8 cellular contexts compared by ENCODE assay signal in genomic region chr17:39400547-39401411, GRCh38. TPM values are rescaled to one million over a fixed set of nuclear protein-coding genes. Genes with fewer than 3 reads are reported as not detected.
A peak's percentile ranks its signal among the peaks of the same experiment; 100 is the strongest.
DNase-seq lines count a peak whose midpoint lies in the region; ATAC-seq, FAIRE-seq and TF ChIP-seq lines count a peak whose summit lies in the region.

No MANE protein-coding gene starts in this region.

- H3K27ac ChIP-seq in A673 (ENCODE audit: low read depth, low read length, poor library complexity, severe bottlenecking) = peak overlapping the region; percentile 50

- H3K9ac ChIP-seq in skeletal muscle satellite cell (ENCODE audit: low read depth, low read length) = peak overlapping the region; percentile 90

- H3K36me3 ChIP-seq in A673 (ENCODE audit: insufficient read depth, low read length, poor library complexity, severe bottlenecking) (no peaks in the 10 kb centered on the region), skeletal muscle satellite cell (ENCODE audit: insufficient read depth, low read length) (peaks cover 2% of the 10 kb centered on the region)

- TF ChIP-seq CTCF in A673 (conservative IDR thresholded peaks at IDR 0.05; ENCODE audit: low read depth, low read length) (no peak), astrocyte of the cerebellum (IDR thresholded peaks at IDR 0.05; ENCODE audit: low read depth, low read length, missing control alignments) (no peak)

- CTCF ChIA-PET in A673 (lab: Charles Lee) = no interaction called here

- no TSS peak for BruUV-seq in A673 (replicated peaks; lab: Mats Ljungman, UMichigan)

- no peak for FAIRE-seq in H54 (lab: Jason Lieb, UNC)

- H3K9me3 ChIP-seq in A673 (ENCODE audit: low read depth, low read length, poor library complexity, severe bottlenecking) (no peaks in the 10 kb centered on the region), iPS-18c (ENCODE audit: control insufficient read depth, insufficient read depth, low read length) (no peaks in the 10 kb centered on the region), skeletal muscle satellite cell (replicated peaks; ENCODE audit: low read length) (no peaks in the 10 kb centered on the region)

- POLR2A ChIA-PET in A673 (lab: Charles Lee; ENCODE audit: low non-redundant PET) = interaction anchor here (0.7 kb wide), 1 partner anchor 53 kb away, joined by 9 read pairs; no protein-coding TSS in a partner anchor

- no peak for TF ChIP-seq POLR2A in H54 (IDR thresholded peaks at IDR 0.05; ENCODE audit: low read depth, low read length)

- peak overlapping the region; percentile 96 for H3K4me2 ChIP-seq in skeletal muscle satellite cell (ENCODE audit: low read length)

- peak overlapping the region; percentile 67 for H3K4me3 ChIP-seq in A673 (ENCODE audit: low read depth, low read length, poor library complexity, severe bottlenecking)
- H3K4me3 ChIP-seq in astrocyte of the cerebellum (ENCODE audit: low read depth, low read length) = peak overlapping the region; percentile 96
- H3K4me3 ChIP-seq in iPS-18c (ENCODE audit: insufficient read depth, low read depth, low read length) = peak overlapping the region; percentile 73
- peak overlapping the region; percentile 99 for H3K4me3 ChIP-seq in skeletal muscle satellite cell (ENCODE audit: low read length)

- ATAC-seq in GM19035 (IDR thresholded peaks at IDR 0.05; ENCODE audit: unreplicated experiment) = peak; percentile 11

- H3K4me1 ChIP-seq in A673 (ENCODE audit: insufficient read depth, low read length, poor library complexity, severe bottlenecking) (no peaks in the 10 kb centered on the region), skeletal muscle satellite cell (ENCODE audit: control insufficient read depth, insufficient read depth, low read length) (peaks cover 27% of the 10 kb centered on the region)

- in situ Hi-C loops in astrocyte of the cerebellum (cut with HindIII; ENCODE audit: low sequenced_read_pairs) = no loop called here

- intact Hi-C loops in A673 (cut with micrococcal nuclease; ENCODE audit: unreplicated experiment) = no loop called here

- DNase-seq in A673 (ENCODE audit: low spot score) (no peak), M059J (ENCODE audit: low read depth) (peak; percentile 15), astrocyte of the cerebellum (ENCODE audit: low read depth) (no peak), H54 (ENCODE audit: insufficient read length, low spot score) (no peak), DMS79 (lab: John Stamatoyannopoulos, UW) (no peak)

- no peaks in the 10 kb centered on the region for H3K27me3 ChIP-seq in A673 (replicated peaks; ENCODE audit: insufficient read depth, low read depth, low read length, poor library complexity)
- H3K27me3 ChIP-seq in skeletal muscle satellite cell (ENCODE audit: control insufficient read depth, insufficient read depth, low read length) = no peaks in the 10 kb centered on the region

RNA-seq across cellular contexts. Expression of gene FBXL20, which starts 0.6 kb away (rescaled TPM):
- total RNA-seq in A673 (2021) = 6.8 and 9.5 TPM in 2 replicates
- 6.5 and 9.9 TPM in 2 replicates for total RNA-seq in M059J (2014; rRNA removed; shearing (Covaris generic))
- 7.4 and 10.3 TPM in 2 replicates for total RNA-seq in skeletal muscle satellite cell (2012; rRNA removed)

RNA-seq across cellular contexts. Expression of gene MED1, which starts 50.3 kb away (rescaled TPM):
- total RNA-seq in A673 (2021) = 39.2 and 41.5 TPM in 2 replicates
- 15.3 and 18.7 TPM in 2 replicates for total RNA-seq in M059J (2014; rRNA removed; shearing (Covaris generic))
- 18.8 and 21.8 TPM in 2 replicates for total RNA-seq in skeletal muscle satellite cell (2012; rRNA removed)
